In genomic region chr11:111330234-111330893, GRCh38 we compare ENCODE assay signal across 1 cellular context.
TF ChIP-seq lines count a peak whose summit lies in the region.

No MANE protein-coding gene starts in this region.

TF ChIP-seq in HepG2, 621 proteins besides CTCF, POLR2A, EP300 and RAD21 (continued from another document):
- TF ChIP-seq, protein P1, sequence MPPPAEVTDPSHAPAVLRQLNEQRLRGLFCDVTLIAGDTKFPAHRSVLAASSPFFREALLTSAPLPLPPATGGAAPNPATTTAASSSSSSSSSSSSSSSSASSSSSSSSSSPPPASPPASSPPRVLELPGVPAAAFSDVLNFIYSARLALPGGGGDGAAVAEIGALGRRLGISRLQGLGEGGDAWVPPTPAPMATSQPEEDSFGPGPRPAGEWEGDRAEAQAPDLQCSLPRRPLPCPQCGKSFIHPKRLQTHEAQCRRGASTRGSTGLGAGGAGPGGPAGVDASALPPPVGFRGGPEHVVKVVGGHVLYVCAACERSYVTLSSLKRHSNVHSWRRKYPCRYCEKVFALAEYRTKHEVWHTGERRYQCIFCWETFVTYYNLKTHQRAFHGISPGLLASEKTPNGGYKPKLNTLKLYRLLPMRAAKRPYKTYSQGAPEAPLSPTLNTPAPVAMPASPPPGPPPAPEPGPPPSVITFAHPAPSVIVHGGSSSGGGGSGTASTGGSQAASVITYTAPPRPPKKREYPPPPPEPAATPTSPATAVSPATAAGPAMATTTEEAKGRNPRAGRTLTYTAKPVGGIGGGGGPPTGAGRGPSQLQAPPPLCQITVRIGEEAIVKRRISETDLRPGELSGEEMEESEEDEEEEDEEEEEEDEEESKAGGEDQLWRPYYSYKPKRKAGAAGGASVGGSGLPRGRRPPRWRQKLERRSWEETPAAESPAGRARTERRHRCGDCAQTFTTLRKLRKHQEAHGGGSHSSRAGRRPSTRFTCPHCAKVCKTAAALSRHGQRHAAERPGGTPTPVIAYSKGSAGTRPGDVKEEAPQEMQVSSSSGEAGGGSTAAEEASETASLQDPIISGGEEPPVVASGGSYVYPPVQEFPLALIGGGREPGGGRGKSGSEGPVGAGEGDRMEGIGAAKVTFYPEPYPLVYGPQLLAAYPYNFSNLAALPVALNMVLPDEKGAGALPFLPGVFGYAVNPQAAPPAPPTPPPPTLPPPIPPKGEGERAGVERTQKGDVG (CRISPR knock-in tag; IDR thresholded peaks at IDR 0.05; ENCODE audit: borderline replicate concordance), result no peak
